In genomic region chr14:34098045-34098984, GRCh38 we compare ENCODE assay signal across 1 cellular context.
TF ChIP-seq lines count a peak whose summit lies in the region.

No MANE protein-coding gene starts in this region.

TF ChIP-seq in HepG2, 621 proteins besides CTCF, POLR2A, EP300 and RAD21 (continued from another document and continues in another):
- 0 out of 2 replicates have a peak, but pooled peaks have one; percentile 45 for TF ChIP-seq IRF1 (CRISPR knock-in tag; IDR thresholded peaks at IDR 0.05; ENCODE audit: low read depth)
- 0 out of 2 replicates have a peak, but pooled peaks have one; percentile 72 for TF ChIP-seq ZNF724P (CRISPR knock-in tag; IDR thresholded peaks at IDR 0.05; ENCODE audit: borderline replicate concordance)
- TF ChIP-seq HINFP (CRISPR knock-in tag; IDR thresholded peaks at IDR 0.05; ENCODE audit: low read depth) = 0 out of 2 replicates have a peak, but pooled peaks have one; percentile 64
- no peak for TF ChIP-seq PHF20 (CRISPR knock-in tag; IDR thresholded peaks at IDR 0.05)
- no peak; the same call in 1 of the 2 replicates for TF ChIP-seq NRL (CRISPR knock-in tag; IDR thresholded peaks at IDR 0.05; ENCODE audit: borderline replicate concordance)
- peak; percentile 20; the same call in 1 of the 2 replicates for TF ChIP-seq PAXIP1 (CRISPR knock-in tag; conservative IDR thresholded peaks at IDR 0.05)
- TF ChIP-seq ZNF782 (CRISPR knock-in tag; IDR thresholded peaks at IDR 0.05; ENCODE audit: borderline replicate concordance) = 0 out of 2 replicates have a peak, but pooled peaks have one; percentile 81
- no peak for TF ChIP-seq ZNF530 (CRISPR knock-in tag; IDR thresholded peaks at IDR 0.05; ENCODE audit: low read depth)
- 0 out of 2 replicates have a peak, but pooled peaks have one; percentile 16 for TF ChIP-seq ZNF138 (CRISPR knock-in tag; IDR thresholded peaks at IDR 0.05; ENCODE audit: low read depth)
- TF ChIP-seq FOSL2 (CRISPR knock-in tag; IDR thresholded peaks at IDR 0.05) = peak; percentile 11; the same call in 1 of the 2 replicates
- TF ChIP-seq FOXM1 (CRISPR knock-in tag; IDR thresholded peaks at IDR 0.05) = no peak
- TF ChIP-seq ZNF800 (CRISPR knock-in tag; IDR thresholded peaks at IDR 0.05) = peak; percentile 60; the same call in 1 of the 2 replicates
- TF ChIP-seq NAIF1 (CRISPR knock-in tag; IDR thresholded peaks at IDR 0.05; ENCODE audit: borderline replicate concordance) = no peak
- TF ChIP-seq MAX (IDR thresholded peaks at IDR 0.05) = peak; percentile 56
- no peak for TF ChIP-seq GTF2F1 (IDR thresholded peaks at IDR 0.05; ENCODE audit: low read length)
- TF ChIP-seq BORCS8-MEF2B (CRISPR knock-in tag; IDR thresholded peaks at IDR 0.05) = no peak
- TF ChIP-seq FOXP1 (IDR thresholded peaks at IDR 0.05) = no peak
- TF ChIP-seq FOXP1 (CRISPR knock-in tag; IDR thresholded peaks at IDR 0.05) = no peak
- no peak for TF ChIP-seq NR2F6 (IDR thresholded peaks at IDR 0.05)
- no peak; the same call in 1 of the 2 replicates for TF ChIP-seq NR2F6 (CRISPR knock-in tag; IDR thresholded peaks at IDR 0.05)
- TF ChIP-seq MED1 (CRISPR knock-in tag; IDR thresholded peaks at IDR 0.05) = peak; percentile 33; the same call in 1 of the 2 replicates
- peak in 1 of 2 experiments; percentile 38; a peak in 1 of 4 replicates for TF ChIP-seq ATF4 (CRISPR knock-in tag; IDR thresholded peaks at IDR 0.05)
- no peak for TF ChIP-seq FUBP1 (CRISPR knock-in tag; IDR thresholded peaks at IDR 0.05; ENCODE audit: borderline replicate concordance)
- TF ChIP-seq TBP (CRISPR knock-in tag; IDR thresholded peaks at IDR 0.05) = no peak
- TF ChIP-seq HDAC2 (CRISPR knock-in tag; IDR thresholded peaks at IDR 0.05) = no peak
- no peak for TF ChIP-seq ZNF34 (CRISPR knock-in tag; IDR thresholded peaks at IDR 0.05; ENCODE audit: borderline replicate concordance)
- no peak for TF ChIP-seq ZNF720 (CRISPR knock-in tag; IDR thresholded peaks at IDR 0.05)
- no peak for TF ChIP-seq PRDM4 (CRISPR knock-in tag; IDR thresholded peaks at IDR 0.05; ENCODE audit: borderline replicate concordance)
- no peak for TF ChIP-seq ZFP82 (CRISPR knock-in tag; IDR thresholded peaks at IDR 0.05; ENCODE audit: borderline replicate concordance)
- no peak for TF ChIP-seq ZNF598 (CRISPR knock-in tag; IDR thresholded peaks at IDR 0.05; ENCODE audit: borderline replicate concordance)
- 0 out of 2 replicates have a peak, but pooled peaks have one; percentile 38 for TF ChIP-seq GATAD2A (CRISPR knock-in tag; IDR thresholded peaks at IDR 0.05)
- no peak for TF ChIP-seq ZNF143 (CRISPR knock-in tag; IDR thresholded peaks at IDR 0.05)
- no peak for TF ChIP-seq SMAD9 (CRISPR knock-in tag; IDR thresholded peaks at IDR 0.05)
- no peak for TF ChIP-seq ZNF430 (CRISPR knock-in tag; IDR thresholded peaks at IDR 0.05)
- no peak for TF ChIP-seq KLF13 (CRISPR knock-in tag; IDR thresholded peaks at IDR 0.05)
- peak; percentile 29; the same call in 1 of the 2 replicates for TF ChIP-seq ZSCAN22 (CRISPR knock-in tag; IDR thresholded peaks at IDR 0.05)
- TF ChIP-seq ZGPAT (CRISPR knock-in tag; IDR thresholded peaks at IDR 0.05) = peak; percentile 62; the same call in 1 of the 2 replicates
- TF ChIP-seq ZNF3 (CRISPR knock-in tag; IDR thresholded peaks at IDR 0.05) = 0 out of 2 replicates have a peak, but pooled peaks have one; percentile 39
- peak; percentile 52; the same call in 1 of the 2 replicates for TF ChIP-seq ZNF678 (CRISPR knock-in tag; IDR thresholded peaks at IDR 0.05)
- no peak for TF ChIP-seq KDM2A (CRISPR knock-in tag; IDR thresholded peaks at IDR 0.05; ENCODE audit: borderline replicate concordance, low read depth)
- no peak for TF ChIP-seq MXI1 (IDR thresholded peaks at IDR 0.05; ENCODE audit: borderline replicate concordance, low read depth, low read length)
- 0 out of 2 replicates have a peak, but pooled peaks have one; percentile 37 for TF ChIP-seq ZNF230 (CRISPR knock-in tag; IDR thresholded peaks at IDR 0.05)
- 0 out of 2 replicates have a peak, but pooled peaks have one; percentile 38 for TF ChIP-seq ZNF224 (CRISPR knock-in tag; IDR thresholded peaks at IDR 0.05)
- TF ChIP-seq ZSCAN20 (CRISPR knock-in tag; IDR thresholded peaks at IDR 0.05; ENCODE audit: borderline replicate concordance) = 0 out of 2 replicates have a peak, but pooled peaks have one; percentile 70
- 0 out of 2 replicates have a peak, but pooled peaks have one; percentile 31 for TF ChIP-seq RARA (CRISPR knock-in tag; IDR thresholded peaks at IDR 0.05)
- TF ChIP-seq FOXK1 (CRISPR knock-in tag; IDR thresholded peaks at IDR 0.05; ENCODE audit: borderline replicate concordance, low read depth) = 0 out of 2 replicates have a peak, but pooled peaks have one; percentile 17
- no peak for TF ChIP-seq ZNF382 (CRISPR knock-in tag; IDR thresholded peaks at IDR 0.05; ENCODE audit: borderline replicate concordance)
- peak; percentile 44; the same call in 1 of the 2 replicates for TF ChIP-seq RXRB (CRISPR knock-in tag; IDR thresholded peaks at IDR 0.05; ENCODE audit: borderline replicate concordance)
- TF ChIP-seq GTF3A (CRISPR knock-in tag; conservative IDR thresholded peaks at IDR 0.05) = no peak
- TF ChIP-seq ZNF564 (CRISPR knock-in tag; IDR thresholded peaks at IDR 0.05) = no peak
- no peak for TF ChIP-seq ZSCAN12 (CRISPR knock-in tag; IDR thresholded peaks at IDR 0.05)
- no peak for TF ChIP-seq ZBTB21 (CRISPR knock-in tag; IDR thresholded peaks at IDR 0.05)
- TF ChIP-seq TOE1 (CRISPR knock-in tag; IDR thresholded peaks at IDR 0.05) = no peak
- TF ChIP-seq SPEN (CRISPR knock-in tag; IDR thresholded peaks at IDR 0.05; ENCODE audit: low read depth) = no peak; the same call in 1 of the 2 replicates
